Comparison of ENCODE assay signal across 9 cellular contexts in the genomic region with DNA sequence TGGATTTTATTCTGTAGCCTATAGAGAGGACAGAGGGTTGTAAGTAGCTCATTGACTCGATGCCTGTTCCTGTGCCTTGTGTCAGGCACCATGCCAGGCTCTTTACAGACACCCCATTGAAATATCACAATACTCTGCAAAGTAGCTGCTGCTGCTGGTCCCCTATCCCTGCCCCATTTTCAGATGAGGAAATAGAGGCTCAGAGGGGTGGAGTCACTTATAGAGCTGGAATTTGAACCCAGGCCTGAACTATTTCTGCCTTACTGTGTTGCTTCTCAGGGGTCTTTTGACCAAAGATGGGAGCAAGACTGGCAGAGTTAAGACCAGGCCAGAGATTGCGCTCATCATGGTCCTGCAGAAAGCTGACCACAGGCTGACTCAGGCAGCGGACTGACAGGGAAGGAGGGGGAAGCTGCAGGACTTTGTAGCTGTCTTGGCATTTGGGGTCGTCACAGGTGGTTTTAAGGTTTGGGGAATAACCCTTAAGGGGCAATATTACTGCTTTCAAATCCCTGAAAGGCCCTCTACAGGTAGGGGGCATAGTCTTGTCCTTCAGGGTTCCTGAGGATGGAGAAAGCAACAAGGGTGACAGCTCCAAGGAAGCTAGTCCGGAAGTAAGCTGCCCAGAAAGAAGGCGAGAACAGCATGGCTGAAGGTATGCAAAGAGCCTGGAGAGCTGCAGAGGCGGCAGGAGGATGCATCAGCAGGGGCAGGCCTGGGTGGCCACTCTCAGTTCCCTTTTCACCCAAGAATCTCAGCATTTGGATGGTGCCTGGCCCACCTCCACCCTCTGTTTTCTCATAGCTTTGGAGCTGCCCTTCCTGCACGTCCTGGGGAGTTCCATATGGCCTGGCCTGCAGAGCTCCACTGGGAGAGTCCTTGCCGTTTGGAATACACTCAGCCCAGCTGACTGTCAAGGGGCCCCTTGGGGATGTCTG. TPM values are rescaled to one million over a fixed set of nuclear protein-coding genes. Genes with fewer than 3 reads are reported as not detected.
DNase-seq lines count a peak whose midpoint lies in the region; ATAC-seq, FAIRE-seq and TF ChIP-seq lines count a peak whose summit lies in the region.
"Had no signal": no experiment of that assay in that cellular context is flagged by ENCODE, and none has a peak within 500 bp of the region (broad histone marks: within the 10 kb centered on the region; RNA-seq: fewer than 3 reads in every experiment).

No MANE protein-coding gene starts in this region.

- H2AFZ ChIP-seq in K562 (ENCODE audit: low read depth, low read length): no peak overlapping the region

- FAIRE-seq in K562 (lab: Jason Lieb, UNC): no peak

- H3K27ac ChIP-seq in K562 (ENCODE audit: extremely low read depth, low read depth, low read length): no peak overlapping the region
- peak overlapping the region; percentile 76 for H3K27ac ChIP-seq in muscle layer of duodenum (ENCODE audit: low read length)

- H3K9me3 ChIP-seq in K562 (replicated peaks; ENCODE audit: control insufficient read depth, insufficient read depth, low read depth, low read length) (no peaks in the 10 kb centered on the region), muscle layer of duodenum (ENCODE audit: control insufficient read depth in 1 of 2, low read length in 2 of 2) (no peaks in the 10 kb centered on the region)

- H4K20me1 ChIP-seq in K562 (replicated peaks; ENCODE audit: control insufficient read depth, insufficient read depth, low read length): peaks cover 3% of the 10 kb centered on the region; the same call in 1 of the 2 replicates

- peak overlapping the region in 1 of 2 experiments; percentile 77; a peak in 2 of 4 replicates for H3K9ac ChIP-seq in K562 (ENCODE audit: insufficient read depth in 1 of 2, low read depth in 2 of 2, low read length in 2 of 2)

- H3K27me3 ChIP-seq in K562 (ENCODE audit: control insufficient read depth in 2 of 2, insufficient read depth in 2 of 2, low read length in 2 of 2) (no peaks in the 10 kb centered on the region), muscle layer of duodenum (ENCODE audit: low read depth, low read length) (no peaks in the 10 kb centered on the region)

- H3K9me1 ChIP-seq in K562 (ENCODE audit: control insufficient read depth, insufficient read depth, low read length): no peaks in the 10 kb centered on the region

- no peaks in the 10 kb centered on the region for H3K36me3 Mint-ChIP-seq in T-helper 2 cell treated with Interferon-gamma antibody and Interleukin-4, amounts not matched to agents 5 μg/mL and 100 μg/mL, for 36 hours (ENCODE audit: low read depth)

- H3K4me2 ChIP-seq in K562 (ENCODE audit: insufficient read depth, low read length): peak overlapping the region; percentile 78; the same call in 1 of the 2 replicates

- TF ChIP-seq CTCF in AG04449 (IDR thresholded peaks at IDR 0.05; ENCODE audit: insufficient read depth, low read length, missing control alignments) (no peak), K562 (IDR thresholded peaks at IDR 0.05 in 2 of 3, conservative IDR thresholded peaks at IDR 0.05 in 1 of 3; ENCODE audit: insufficient read depth in 2 of 3, low read depth in 1 of 3, low read length in 3 of 3) (no peak)

- TF ChIP-seq POLR2A in K562 (conservative IDR thresholded peaks at IDR 0.05): no peak

- H3K36me3 ChIP-seq in K562 (ENCODE audit: control insufficient read depth, insufficient read depth, low read length): peaks cover 21% of the 10 kb centered on the region; the same call in 2 of the 3 replicates
- H3K36me3 ChIP-seq in muscle layer of duodenum (ENCODE audit: control insufficient read depth in 1 of 2, insufficient read depth in 2 of 2, low read length in 2 of 2): peaks cover 0 to 8% of the 10 kb centered on the region in 2 donors

- H3K9me3 Mint-ChIP-seq in T-helper 2 cell treated with Interferon-gamma antibody and Interleukin-4, amounts not matched to agents 5 μg/mL and 100 μg/mL, for 36 hours: no peaks in the 10 kb centered on the region

- in situ Hi-C loops in K562 (cut with MboI): no loop called here

- POLR2A ChIA-PET in AG04449 (lab: Yijun Ruan, JAX): interaction anchor here (0.5 to 3.0 kb wide), 12 partner anchors 8 to 85 kb away, joined by 3 to 14 read pairs (median 4); no protein-coding TSS in a partner anchor
- POLR2A ChIA-PET in K562 (lab: Yijun Ruan, JAX): interaction anchor here (0.5 to 5.0 kb wide), 5 partner anchors 11 to 79 kb away, joined by 3 to 57 read pairs (median 3); no protein-coding TSS in a partner anchor

- DNase-seq in AG04449 (ENCODE audit: low read depth, low spot score): no peak
- no peak for DNase-seq in K562 (ENCODE audit: extremely low read depth in 1 of 4, low spot score in 3 of 4)
- no peak for DNase-seq in T-helper 2 cell treated with Interferon-gamma antibody and Interleukin-4, amounts not matched to agents 5 μg/mL and 100 μg/mL, for 36 hours (ENCODE audit: low spot score)
- no peak for DNase-seq in 8988T
- DNase-seq in iPS-NIHi11 (ENCODE audit: low spot score): no peak
- DNase-seq: DND-41 had no signal

- peaks cover 6% of the 10 kb centered on the region for H3K4me1 Mint-ChIP-seq in T-helper 2 cell treated with Interferon-gamma antibody and Interleukin-4, amounts not matched to agents 5 μg/mL and 100 μg/mL, for 36 hours (ENCODE audit: low read depth)

- H3K27ac Mint-ChIP-seq in T-helper 2 cell treated with Interferon-gamma antibody and Interleukin-4, amounts not matched to agents 5 μg/mL and 100 μg/mL, for 36 hours: no peak overlapping the region

- H3K4me1 ChIP-seq in K562 (replicated peaks in 1 of 2; ENCODE audit: control insufficient read depth in 2 of 2, insufficient read depth in 2 of 2, low read length in 2 of 2) (peaks cover 43 to 54% of the 10 kb centered on the region in 2 experiments), muscle layer of duodenum (ENCODE audit: control insufficient read depth in 1 of 2, insufficient read depth in 2 of 2, low read length in 2 of 2) (peaks cover 55 to 70% of the 10 kb centered on the region in 2 donors)

- peaks cover 64% of the 10 kb centered on the region for H3K79me2 ChIP-seq in K562 (ENCODE audit: control insufficient read depth, insufficient read depth, low read length)

- ATAC-seq in GM19452 (IDR thresholded peaks at IDR 0.05; ENCODE audit: unreplicated experiment) (peak; percentile 80), HG03432 (IDR thresholded peaks at IDR 0.05; ENCODE audit: unreplicated experiment) (peak; percentile 77), K562 (no peak)

- H3K4me3 Mint-ChIP-seq in T-helper 2 cell treated with Interferon-gamma antibody and Interleukin-4, amounts not matched to agents 5 μg/mL and 100 μg/mL, for 36 hours: no peak overlapping the region

- CTCF ChIA-PET in AG04449 (lab: Yijun Ruan, JAX): interaction anchor here (0.8 to 4.0 kb wide), 14 partner anchors 11 to 358 kb away, joined by 3 to 21 read pairs (median 3); no protein-coding TSS in a partner anchor
- CTCF ChIA-PET in K562 (lab: Yijun Ruan, JAX; ENCODE audit: low intra/inter-chr PET ratio): no interaction called here

- no peak for TF ChIP-seq EP300 in K562 (IDR thresholded peaks at IDR 0.05; ENCODE audit: low read length)

- WGBS in K562 (ENCODE audit: insufficient coverage, low coverage, missing lambda C conversion rate): 77% methylated on average over 8 of the region's 9 CpGs

- intact Hi-C loops in K562 (cut with micrococcal nuclease): loop anchor here (2.0 to 10.0 kb wide), 4 partner anchors 29 to 595 kb away; a partner anchor contains a TSS

- TF ChIP-seq RAD21 in K562 (CRISPR knock-in tag; conservative IDR thresholded peaks at IDR 0.05 in 1 of 2, IDR thresholded peaks at IDR 0.05 in 1 of 2): no peak

- BruUV-seq in K562 (replicated peaks; lab: Mats Ljungman, UMichigan): no TSS peak

- peak overlapping the region; percentile 87 for H3K4me3 ChIP-seq in AG04449 (ENCODE audit: low read depth, low read length)
- H3K4me3 ChIP-seq in K562: no peak overlapping the region
- H3K4me3 ChIP-seq in muscle layer of duodenum (ENCODE audit: low read depth in 1 of 2, low read length in 2 of 2): peak overlapping the region; percentile 22 to 26

- H3K27me3 Mint-ChIP-seq in T-helper 2 cell treated with Interferon-gamma antibody and Interleukin-4, amounts not matched to agents 5 μg/mL and 100 μg/mL, for 36 hours (ENCODE audit: low read depth): peaks cover 22% of the 10 kb centered on the region

RNA-seq across cellular contexts. Expression of a gene that starts 18.3 kb away (rescaled TPM):
- total RNA-seq in K562 (2011; cell fraction: chromatin; rRNA removed; ENCODE audit: low replicate concordance): 39.5 and 84.3 TPM in 2 replicates
- 40.4 and 42.6 TPM in 2 replicates for total RNA-seq in K562 (2011; cell fraction: nucleolus; rRNA removed)
- 43.0 and 46.6 TPM in 2 replicates for total RNA-seq in K562 (2011; cell fraction: nucleoplasm; rRNA removed)
- total RNA-seq in K562 (2014; rRNA removed) (14.0 and 15.3 TPM in 2 replicates), K562 (2014; rRNA removed; fragmentation: Illumina TruSeq; extraction: Trizol) (7.4 and 8.7 TPM in 2 replicates), K562 (2015; rRNA removed; fragmentation: Illumina TruSeq; extraction: Trizol) (9.9 and 11.5 TPM in 2 replicates), K562 (2021) (43.2 and 47.9 TPM in 2 replicates)
- polyA plus RNA-seq in K562 (2011; rRNA removed) (9.7 and 17.1 TPM in 2 replicates), K562 (2014; fragmentation: Illumina TruSeq; extraction: Trizol) (18.4 and 19.9 TPM in 2 replicates), K562 (2014; fragmentation: Nextera tagmentation; extraction: Ambion mirVana) (under 1 TPM; 0.38 to 0.39 TPM), K562 (2014; rRNA removed) (12.0 and 14.1 TPM in 2 replicates)
- 13.1 and 18.3 TPM in 2 replicates for polyA plus RNA-seq in K562 (2011; cell fraction: cytosol; rRNA removed)
- 28.2 and 31.3 TPM in 2 replicates for polyA plus RNA-seq in K562 (2011; cell fraction: nucleus; rRNA removed)
- 14.9 and 22.7 TPM in 2 replicates for polyA plus RNA-seq in K562 (2012)
- polyA minus RNA-seq in K562 (2011; rRNA and poly(A)+ RNA removed): 14.5 and 17.3 TPM in 2 replicates
- polyA minus RNA-seq in K562 (2011; cell fraction: cytosol; rRNA and poly(A)+ RNA removed): 19.3 and 27.4 TPM in 2 replicates
- polyA minus RNA-seq in K562 (2011; cell fraction: nucleus; rRNA and poly(A)+ RNA removed): 12.3 and 21.3 TPM in 2 replicates

RNA-seq across cellular contexts. Expression of a gene that starts 40.1 kb away (rescaled TPM):
- total RNA-seq in K562 (2011; cell fraction: chromatin; rRNA removed; ENCODE audit: low replicate concordance): 265 and 394 TPM in 2 replicates
- 818 and 919 TPM in 2 replicates for total RNA-seq in K562 (2011; cell fraction: nucleolus; rRNA removed)
- 1,009 and 1,942 TPM in 2 replicates for total RNA-seq in K562 (2011; cell fraction: nucleoplasm; rRNA removed)
- 3,004 and 3,238 TPM in 2 replicates for total RNA-seq in K562 (2014; rRNA removed)
- total RNA-seq in K562 (2014; rRNA removed; fragmentation: Illumina TruSeq; extraction: Trizol): 3,003 and 3,017 TPM in 2 replicates
- total RNA-seq in K562 (2015; rRNA removed; fragmentation: Illumina TruSeq; extraction: Trizol): 2,679 and 2,873 TPM in 2 replicates
- total RNA-seq in K562 (2021): 3,285 and 3,523 TPM in 2 replicates
- polyA plus RNA-seq in K562 (2011; rRNA removed): 5,983 and 6,751 TPM in 2 replicates
- 5,490 and 8,746 TPM in 2 replicates for polyA plus RNA-seq in K562 (2011; cell fraction: cytosol; rRNA removed)
- 1,361 and 2,299 TPM in 2 replicates for polyA plus RNA-seq in K562 (2011; cell fraction: nucleus; rRNA removed)
- polyA plus RNA-seq in K562 (2012): 4,665 and 5,719 TPM in 2 replicates
- 3,907 and 4,185 TPM in 2 replicates for polyA plus RNA-seq in K562 (2014; fragmentation: Illumina TruSeq; extraction: Trizol)
- polyA plus RNA-seq in K562 (2014; fragmentation: Nextera tagmentation; extraction: Ambion mirVana): 1,000 to 10,000 TPM; 1,824 to 2,512 TPM
- polyA plus RNA-seq in K562 (2014; rRNA removed): 4,384 and 5,321 TPM in 2 replicates
- polyA minus RNA-seq in K562 (2011; rRNA and poly(A)+ RNA removed): 3,342 and 3,929 TPM in 2 replicates
- 682 and 753 TPM in 2 replicates for polyA minus RNA-seq in K562 (2011; cell fraction: cytosol; rRNA and poly(A)+ RNA removed)
- 162 and 371 TPM in 2 replicates for polyA minus RNA-seq in K562 (2011; cell fraction: nucleus; rRNA and poly(A)+ RNA removed)
